Comparison of ENCODE assay signal across 8 cellular contexts in genomic region chr2:54329482-54330225, GRCh38.
DNase-seq lines count a peak whose midpoint lies in the region; ATAC-seq and TF ChIP-seq lines count a peak whose summit lies in the region.

No MANE protein-coding gene starts in this region.

- H3K4me3 Mint-ChIP-seq in nephron = peak overlapping the region; percentile 73 to 92 (median 90)

- intact Hi-C loops in sciatic nerve (cut with DNase I) = no loop called here

- DNase-seq in GM13977 (ENCODE audit: low spot score) (peak; percentile 19), NCI-H345 (lab: John Stamatoyannopoulos, UW) (peak; percentile 36), dermis blood vessel endothelial cell (peak; percentile 70), CD1c-positive myeloid dendritic cell (ENCODE audit: extremely low spot score) (no peak), sciatic nerve (ENCODE audit: low spot score) (no peak), activated gamma-delta T cell (lab: John Stamatoyannopoulos, UW) (no peak)

- in situ Hi-C loops in GM13977 (cut with MboI; ENCODE audit: low pct_unique_long_range_greater_than_20kb, low sequenced_read_pairs, unreplicated experiment) = no loop called here

- H3K9me3 Mint-ChIP-seq in nephron = peaks cover 9% of the 10 kb centered on the region

- peak overlapping the region; percentile 39 to 95 (median 63) for H3K27ac Mint-ChIP-seq in nephron

- no peaks in the 10 kb centered on the region for H3K36me3 Mint-ChIP-seq in nephron (ENCODE audit: low read depth)

- ATAC-seq in HG03354 (IDR thresholded peaks at IDR 0.05; ENCODE audit: poor library complexity, severe bottlenecking, unreplicated experiment) = no peak
- no peak for ATAC-seq in sciatic nerve

- peaks cover 12% of the 10 kb centered on the region for H3K4me1 Mint-ChIP-seq in nephron

- TF ChIP-seq CTCF in GM13977 (IDR thresholded peaks at IDR 0.05; ENCODE audit: extremely low read depth, insufficient read depth, missing control alignments) (no peak), nephron (IDR thresholded peaks at IDR 0.05; ENCODE audit: unreplicated experiment in 3 of 3) (no peak)

- no peaks in the 10 kb centered on the region for H3K27me3 Mint-ChIP-seq in nephron (ENCODE audit: low read depth)

Comparison
In these comparisons a context has a peak if more than half of its experiments do, and no peak if none do; other contexts are left out.
1. DNase-seq: peak in GM13977 (single experiment), NCI-H345 (single experiment) and dermis blood vessel endothelial cell (single experiment); none in CD1c-positive myeloid dendritic cell (single experiment), sciatic nerve (single experiment) and activated gamma-delta T cell (single experiment).